Comparison of ENCODE assay signal across 8 cellular contexts in the genomic region with DNA sequence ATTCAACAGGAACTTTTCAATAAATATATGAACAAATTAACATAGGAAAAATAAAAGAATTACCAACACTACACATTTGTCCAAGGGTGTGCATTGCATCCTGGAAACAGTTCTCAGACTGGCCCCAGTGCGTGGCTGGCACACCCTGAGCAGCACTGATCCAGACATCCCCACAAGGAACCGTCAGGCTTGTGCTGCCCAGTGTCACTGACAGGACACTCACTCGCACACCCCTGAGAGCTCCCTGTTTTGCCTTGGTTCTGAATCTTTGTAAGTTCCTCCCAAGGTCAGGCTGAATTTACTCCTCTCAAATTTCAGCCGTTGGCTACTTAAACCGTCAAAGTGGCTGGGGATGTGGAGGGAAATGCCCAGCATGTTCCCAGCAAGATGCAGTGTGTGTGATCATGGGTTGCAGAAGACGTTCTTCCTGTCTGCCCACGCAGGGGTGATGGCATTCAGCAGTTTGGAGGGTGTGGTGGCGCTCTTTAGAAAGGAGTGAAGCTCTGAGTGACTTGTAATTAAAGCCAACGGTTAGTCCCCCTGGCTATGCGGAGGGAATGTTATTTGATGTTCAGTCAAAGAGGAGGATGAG. TPM values are rescaled to one million over a fixed set of nuclear protein-coding genes. Genes with fewer than 3 reads are reported as not detected.
DNase-seq lines count a peak whose midpoint lies in the region; TF ChIP-seq lines count a peak whose summit lies in the region.

No MANE protein-coding gene starts in this region.

- H3K27ac Mint-ChIP-seq in osteocyte (ENCODE audit: unreplicated experiment): peak overlapping the region; percentile 98

- no peaks in the 10 kb centered on the region for H3K9me3 ChIP-seq in esophagus (ENCODE audit: control insufficient read depth in 2 of 2, insufficient read depth in 1 of 2, low read depth in 1 of 2, low read length in 1 of 2)
- H3K9me3 ChIP-seq in transverse colon: no peaks in the 10 kb centered on the region

- H3K36me3 ChIP-seq in esophagus (ENCODE audit: control insufficient read depth in 2 of 2, insufficient read depth in 2 of 2, low read length in 1 of 2) (no peaks in the 10 kb centered on the region), transverse colon (no peaks in the 10 kb centered on the region)

- H3K4me1 Mint-ChIP-seq in osteocyte (ENCODE audit: unreplicated experiment): peaks cover 57% of the 10 kb centered on the region

- H3K4me3 ChIP-seq in esophagus (ENCODE audit: low read depth in 1 of 2, low read length in 2 of 2) (peak overlapping the region in 1 of 2 donors; percentile 56), transverse colon (peak overlapping the region in 3 of 4 donors; percentile 45 to 75 (median 48))

- H3K4me3 Mint-ChIP-seq in osteocyte (ENCODE audit: unreplicated experiment): peak overlapping the region; percentile 90

- H3K4me1 ChIP-seq in esophagus (ENCODE audit: control insufficient read depth in 2 of 2, insufficient read depth in 2 of 2, low read length in 1 of 2): peaks cover 0 to 28% of the 10 kb centered on the region in 2 donors
- H3K4me1 ChIP-seq in transverse colon: peaks cover 6 to 25% (median 19%) of the 10 kb centered on the region in 4 donors

- H3K27ac ChIP-seq in esophagus (ENCODE audit: low read depth in 2 of 2, low read length in 1 of 2) (peak overlapping the region; percentile 79 to 97), transverse colon (peak overlapping the region; percentile 87 to 91 (median 90))

- no peak for TF ChIP-seq EP300 in transverse colon (IDR thresholded peaks at IDR 0.05; ENCODE audit: low read depth)

- H3K27me3 ChIP-seq in esophagus (ENCODE audit: control insufficient read depth in 1 of 2, insufficient read depth in 2 of 2, low read length in 2 of 2) (no peaks in the 10 kb centered on the region), transverse colon (no peaks in the 10 kb centered on the region)

- intact Hi-C loops in transverse colon (cut with DNase I; ENCODE audit: low total_unique reads): no loop called here

- WGBS in esophagus, 2 donors: 7 to 9% methylated on average over 10 of the region's 10 CpGs
- 18% methylated on average over 10 of the region's 10 CpGs; no CpG with 5 or more reads in 1 of the 2 donors for WGBS in transverse colon (ENCODE audit: low coverage in 1 of 2), 2 donors

- no peak for TF ChIP-seq CTCF in osteocyte (IDR thresholded peaks at IDR 0.05)
- TF ChIP-seq CTCF in transverse colon (IDR thresholded peaks at IDR 0.05): no peak
- no peak for TF ChIP-seq CTCF in GM20000 (IDR thresholded peaks at IDR 0.05; ENCODE audit: extremely low read depth, missing control alignments)

- DNase-seq in ELF-1 (ENCODE audit: low read depth, low spot score) (peak; percentile 70), NCI-H460 (ENCODE audit: extremely low read depth, low read depth) (peak; percentile 54), osteocyte (ENCODE audit: extremely low spot score, unreplicated experiment) (no peak), transverse colon (peak; percentile 52), DMS79 (lab: John Stamatoyannopoulos, UW) (no peak), GM20000 (ENCODE audit: low spot score) (no peak)
- peak; percentile 56 for DNase-seq in activated CD8-positive, alpha-beta memory T cell treated with anti-CD3 and anti-CD28 coated beads, Interleukin-2, amount 50 U/mL, for 24 hours (ENCODE audit: extremely low read depth)

- in situ Hi-C loops in transverse colon (cut with MboI; ENCODE audit: low pct_ligation_motif_present in 1 of 4, low pct_unique_long_range_greater_than_20kb in 1 of 4, low sequenced_read_pairs in 3 of 4): no loop called here

- TF ChIP-seq POLR2A in transverse colon (IDR thresholded peaks at IDR 0.05): peak; percentile 60

- H3K27me3 Mint-ChIP-seq in osteocyte (ENCODE audit: unreplicated experiment): no peaks in the 10 kb centered on the region

- H3K36me3 Mint-ChIP-seq in osteocyte (ENCODE audit: unreplicated experiment): no peaks in the 10 kb centered on the region

- no peaks in the 10 kb centered on the region for H3K9me3 Mint-ChIP-seq in osteocyte (ENCODE audit: unreplicated experiment)

RNA-seq across cellular contexts. Expression of gene MT2A, which starts 1.7 kb away (rescaled TPM):
- 83.8 and 113 TPM in 2 replicates for total RNA-seq in NCI-H460 (2014; rRNA removed; shearing (Covaris generic))
- 0.43 and 2.2 TPM in 2 replicates for polyA plus RNA-seq in NCI-H460 (2014; cell fraction: nucleus; rRNA removed)
- 100 to 1,000 TPM; 264 to 473 TPM for polyA plus RNA-seq in esophagus
- total RNA-seq in osteocyte (384 and 419 TPM in 2 replicates), transverse colon (100 to 1,000 TPM in 2 of 4 donors, 10 to 100 TPM in 2; 68.8 to 459 (median 89.3) TPM)

RNA-seq across cellular contexts. Expression of gene MT1E, which starts 15.5 kb away (rescaled TPM):
- total RNA-seq in NCI-H460 (2014; rRNA removed; shearing (Covaris generic)): 2.3 TPM in 1 of 2 replicates, not detected in the other
- polyA plus RNA-seq in NCI-H460 (2014; cell fraction: nucleus; rRNA removed): 1.2 TPM in 1 of 2 replicates, not detected in the other
- polyA plus RNA-seq in esophagus: 100 to 1,000 TPM; 232 to 268 TPM
- 37.5 and 43.6 TPM in 2 replicates for total RNA-seq in osteocyte
- 1,000 to 10,000 TPM in 1 of 4 donors, 100 to 1,000 TPM in 3; 109 to 1,058 (median 257) TPM for total RNA-seq in transverse colon

RNA-seq across cellular contexts. Expression of gene MT3, which starts 20.8 kb away (rescaled TPM):
- not detected in 2 replicates for total RNA-seq in NCI-H460 (2014; rRNA removed; shearing (Covaris generic))
- polyA plus RNA-seq in NCI-H460 (2014; cell fraction: nucleus; rRNA removed): not detected in 2 replicates
- polyA plus RNA-seq in esophagus: under 1 TPM; 0.67 to 0.96 TPM
- total RNA-seq in osteocyte (not detected in 2 replicates), transverse colon (1 to 10 TPM in 1 of 4 donors, not detected in 3; 4.2 TPM)

RNA-seq across cellular contexts. Expression of gene MT1M, which starts 22.3 kb away (rescaled TPM):
- not detected in 2 replicates for total RNA-seq in NCI-H460 (2014; rRNA removed; shearing (Covaris generic))
- not detected in 2 replicates for polyA plus RNA-seq in NCI-H460 (2014; cell fraction: nucleus; rRNA removed)
- 1 to 10 TPM; 4.0 to 9.1 TPM for polyA plus RNA-seq in esophagus
- 0.44 and 1.2 TPM in 2 replicates for total RNA-seq in osteocyte
- total RNA-seq in transverse colon: 10 to 100 TPM in 1 of 4 donors, 1 to 10 TPM in 2, not detected in 1; 2.7 to 48.3 (median 5.2) TPM

RNA-seq across cellular contexts. Expression of gene MT1A, which starts 28.4 kb away (rescaled TPM):
- total RNA-seq in NCI-H460 (2014; rRNA removed; shearing (Covaris generic)): 19.4 and 32.8 TPM in 2 replicates
- polyA plus RNA-seq in NCI-H460 (2014; cell fraction: nucleus; rRNA removed): 56.1 TPM in 1 of 2 replicates, not detected in the other
- polyA plus RNA-seq in esophagus: 10 to 100 TPM in 1 of 2 donors, 1 to 10 TPM in 1; 9.8 to 10.3 TPM
- total RNA-seq in osteocyte (not detected in 2 replicates), transverse colon (10 to 100 TPM in 1 of 4 donors, 1 to 10 TPM in 2, not detected in 1; 4.4 to 35.2 (median 4.9) TPM)

Comparison
In these comparisons a context has a peak if more than half of its experiments do, and no peak if none do; other contexts are left out.
1. DNase-seq: peak in ELF-1 (single experiment), NCI-H460 (single experiment), activated CD8-positive, alpha-beta memory T cell treated with anti-CD3 and anti-CD28 coated beads, Interleukin-2, amount 50 U/mL, for 24 hours (single experiment) and transverse colon (single experiment); none in osteocyte (single experiment), DMS79 (single experiment) and GM20000 (single experiment).
2. RNA of gene MT1E, which starts 15.5 kb away (total RNA-seq): 109 to 1,058 TPM in transverse colon and 37.5 to 43.6 TPM in osteocyte; 2.3 TPM in NCI-H460; every median in the first group is over 10 times any median in the second.